In genomic region chr10:50991496-50992355, GRCh38 we compare ENCODE assay signal across 8 cellular contexts.
DNase-seq lines count a peak whose midpoint lies in the region; ATAC-seq, FAIRE-seq and TF ChIP-seq lines count a peak whose summit lies in the region.

No MANE protein-coding gene starts in this region.

- intact Hi-C loops in esophagus muscularis mucosa (cut with DNase I) (loop anchor here (5.0 kb wide), 1 partner anchor 81 kb away; the partner anchor contains the start of gene PRKG1), OCI-LY7 (cut with micrococcal nuclease; ENCODE audit: unreplicated experiment) (no loop called here)

- peaks cover 11% of the 10 kb centered on the region for H3K4me1 ChIP-seq in SJSA1 (replicated peaks)
- peaks cover 4 to 48% (median 43%) of the 10 kb centered on the region in 4 donors for H3K4me1 ChIP-seq in esophagus muscularis mucosa
- H3K4me1 ChIP-seq in OCI-LY7 (ENCODE audit: insufficient read depth, low read length, poor library complexity, severe bottlenecking) = no peaks in the 10 kb centered on the region

- no peaks in the 10 kb centered on the region for H3K9me2 ChIP-seq in OCI-LY7 (ENCODE audit: insufficient read depth, low read length)

- no peak overlapping the region for H2AFZ ChIP-seq in OCI-LY7 (ENCODE audit: low read length)

- H3K4me1 Mint-ChIP-seq in naive thymus-derived CD8-positive, alpha-beta T cell = peaks cover 6 to 19% (median 11%) of the 10 kb centered on the region in 4 donors

- H3K9me3 ChIP-seq in SJSA1 (replicated peaks) = no peaks in the 10 kb centered on the region
- no peaks in the 10 kb centered on the region for H3K9me3 ChIP-seq in esophagus muscularis mucosa
- no peaks in the 10 kb centered on the region for H3K9me3 ChIP-seq in OCI-LY7 (ENCODE audit: low read length)

- peaks cover 24 to 65% (median 44%) of the 10 kb centered on the region in 5 donors for H3K27me3 Mint-ChIP-seq in naive thymus-derived CD8-positive, alpha-beta T cell

- TF ChIP-seq POLR2A in esophagus muscularis mucosa (IDR thresholded peaks at IDR 0.05; ENCODE audit: low read depth) = no peak

- no peaks in the 10 kb centered on the region for H3K79me2 ChIP-seq in OCI-LY7 (ENCODE audit: insufficient read depth, low read depth, low read length)

- no peak for FAIRE-seq in D721Med (lab: Jason Lieb, UNC)

- peak overlapping the region; percentile 53 for H3K4me3 ChIP-seq in BJ (ENCODE audit: low read depth, low read length)
- peak overlapping the region; percentile 29 for H3K4me3 ChIP-seq in SJSA1
- peak overlapping the region; percentile 63 to 77 (median 72) for H3K4me3 ChIP-seq in esophagus muscularis mucosa
- no peak overlapping the region for H3K4me3 ChIP-seq in OCI-LY7 (ENCODE audit: low read depth, low read length, poor library complexity, severe bottlenecking)

- WGBS in esophagus muscularis mucosa = under 1% methylated on average over 60 of the region's 72 CpGs

- ATAC-seq in naive thymus-derived CD8-positive, alpha-beta T cell = no peak
- ATAC-seq in GM21515 (IDR thresholded peaks at IDR 0.05; ENCODE audit: unreplicated experiment) = no peak
- no peak for ATAC-seq in HG03442 (IDR thresholded peaks at IDR 0.05; ENCODE audit: unreplicated experiment)

- H3K36me3 ChIP-seq in BJ (ENCODE audit: control insufficient read depth, insufficient read depth, low read length) (no peaks in the 10 kb centered on the region), SJSA1 (no peaks in the 10 kb centered on the region), esophagus muscularis mucosa (no peaks in the 10 kb centered on the region), OCI-LY7 (ENCODE audit: insufficient read depth, low read length) (no peaks in the 10 kb centered on the region)

- H4K20me1 ChIP-seq in OCI-LY7 (ENCODE audit: insufficient read depth, low read length) = no peaks in the 10 kb centered on the region

- H3K9me3 Mint-ChIP-seq in naive thymus-derived CD8-positive, alpha-beta T cell = no peaks in the 10 kb centered on the region

- H3K27ac Mint-ChIP-seq in naive thymus-derived CD8-positive, alpha-beta T cell = no peak overlapping the region

- H3K4me2 ChIP-seq in OCI-LY7 (ENCODE audit: low read length) = no peak overlapping the region

- peak overlapping the region; percentile 30 to 80 (median 61) for H3K4me3 Mint-ChIP-seq in naive thymus-derived CD8-positive, alpha-beta T cell

- TF ChIP-seq CTCF in BJ (IDR thresholded peaks at IDR 0.05; ENCODE audit: insufficient read depth, low read depth, low read length) (no peak), esophagus muscularis mucosa (IDR thresholded peaks at IDR 0.05) (no peak), D721Med (IDR thresholded peaks at IDR 0.05; ENCODE audit: insufficient read depth, missing control alignments) (no peak), OCI-LY7 (conservative IDR thresholded peaks at IDR 0.05; ENCODE audit: low read length) (no peak)

- no peak for DNase-seq in BJ (ENCODE audit: low read depth)
- no peak for DNase-seq in SJSA1 (ENCODE audit: low read depth in 1 of 2, low spot score in 2 of 2)
- no peak for DNase-seq in esophagus muscularis mucosa (ENCODE audit: extremely low spot score)
- no peak for DNase-seq in naive thymus-derived CD8-positive, alpha-beta T cell
- no peak for DNase-seq in D721Med (ENCODE audit: insufficient read length, low spot score)
- DNase-seq in OCI-LY7 (ENCODE audit: low spot score) = no peak

- no peaks in the 10 kb centered on the region for H3K36me3 Mint-ChIP-seq in naive thymus-derived CD8-positive, alpha-beta T cell

- no TSS peak for BruUV-seq in OCI-LY7 (replicated peaks; lab: Mats Ljungman, UMichigan)

- POLR2A ChIA-PET in BJ (lab: Charles Lee) = no interaction called here
- POLR2A ChIA-PET in naive thymus-derived CD8-positive, alpha-beta T cell (lab: Charles Lee) = no interaction called here
- POLR2A ChIA-PET in OCI-LY7 (lab: Charles Lee) = no interaction called here

- no peak for TF ChIP-seq EP300 in esophagus muscularis mucosa (IDR thresholded peaks at IDR 0.05)

- CTCF ChIA-PET in BJ (lab: Yijun Ruan, JAX) (interaction anchor here (0.7 to 1.6 kb wide), 5 partner anchors 9 to 1748 kb away, joined by 3 to 9 read pairs (median 4); no protein-coding TSS in a partner anchor), OCI-LY7 (lab: Charles Lee; ENCODE audit: unreplicated experiment) (no interaction called here)

- H3K27me3 ChIP-seq in BJ (ENCODE audit: control insufficient read depth, insufficient read depth, low read length) (no peaks in the 10 kb centered on the region), SJSA1 (replicated peaks) (peaks cover 51% of the 10 kb centered on the region), esophagus muscularis mucosa (peaks cover 0 to 22% (median 0%) of the 10 kb centered on the region in 4 donors)

- H3K27ac ChIP-seq in SJSA1 = no peak overlapping the region
- H3K27ac ChIP-seq in esophagus muscularis mucosa (replicated peaks in 1 of 4) = peak overlapping the region; percentile 82 to 92 (median 87)
- no peak overlapping the region for H3K27ac ChIP-seq in OCI-LY7 (ENCODE audit: low read depth, low read length, poor library complexity, severe bottlenecking)

Comparison
In these comparisons a context has a peak if more than half of its experiments do, and no peak if none do; other contexts are left out.
1. H3K27ac ChIP-seq: peak in esophagus muscularis mucosa (4 of 4); none in SJSA1 (single experiment) and OCI-LY7 (single experiment).